ENCODE assay signal across 1 cellular context in genomic region chr7:143002856-143003255, GRCh38.
TF ChIP-seq lines count a peak whose summit lies in the region.

No MANE protein-coding gene starts in this region.

TF ChIP-seq in H1, 55 proteins besides CTCF, POLR2A, EP300 and RAD21:
- TF ChIP-seq, protein P1, sequence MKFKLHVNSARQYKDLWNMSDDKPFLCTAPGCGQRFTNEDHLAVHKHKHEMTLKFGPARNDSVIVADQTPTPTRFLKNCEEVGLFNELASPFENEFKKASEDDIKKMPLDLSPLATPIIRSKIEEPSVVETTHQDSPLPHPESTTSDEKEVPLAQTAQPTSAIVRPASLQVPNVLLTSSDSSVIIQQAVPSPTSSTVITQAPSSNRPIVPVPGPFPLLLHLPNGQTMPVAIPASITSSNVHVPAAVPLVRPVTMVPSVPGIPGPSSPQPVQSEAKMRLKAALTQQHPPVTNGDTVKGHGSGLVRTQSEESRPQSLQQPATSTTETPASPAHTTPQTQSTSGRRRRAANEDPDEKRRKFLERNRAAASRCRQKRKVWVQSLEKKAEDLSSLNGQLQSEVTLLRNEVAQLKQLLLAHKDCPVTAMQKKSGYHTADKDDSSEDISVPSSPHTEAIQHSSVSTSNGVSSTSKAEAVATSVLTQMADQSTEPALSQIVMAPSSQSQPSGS (IDR thresholded peaks at IDR 0.05; ENCODE audit: low read length): no peak
- TF ChIP-seq YY1 (IDR thresholded peaks at IDR 0.05; ENCODE audit: low read depth, low read length) (no peak), EGR1 (IDR thresholded peaks at IDR 0.05; ENCODE audit: borderline replicate concordance, low read depth, low read length) (no peak), GTF2F1 (IDR thresholded peaks at IDR 0.05; ENCODE audit: borderline replicate concordance, low read depth, low read length) (no peak), MAX (IDR thresholded peaks at IDR 0.05) (no peak), SRF (IDR thresholded peaks at IDR 0.05; ENCODE audit: low read depth, low read length) (no peak), TBP (IDR thresholded peaks at IDR 0.05; ENCODE audit: low read depth, low read length) (no peak), TCF12 (IDR thresholded peaks at IDR 0.05; ENCODE audit: low read depth, low read length) (no peak), NANOG (IDR thresholded peaks at IDR 0.05; ENCODE audit: insufficient read depth, low read depth, low read length, poor library complexity, severe bottlenecking) (no peak), CTBP2 (IDR thresholded peaks at IDR 0.05; ENCODE audit: borderline replicate concordance, insufficient read depth, insufficient read length, low read length) (no peak), SUZ12 (IDR thresholded peaks at IDR 0.05; ENCODE audit: low read length) (no peak), CHD2 (IDR thresholded peaks at IDR 0.05; ENCODE audit: low read length) (no peak), FOSL1 (IDR thresholded peaks at IDR 0.05; ENCODE audit: insufficient read depth, low read depth, low read length) (no peak), JUND (IDR thresholded peaks at IDR 0.05; ENCODE audit: low read length) (no peak)
